In genomic region chr12:25250744-25251730, GRCh38 we compare ENCODE assay signal across 8 cellular contexts. TPM values are rescaled to one million over a fixed set of nuclear protein-coding genes. Genes with fewer than 3 reads are reported as not detected.
DNase-seq lines count a peak whose midpoint lies in the region; ATAC-seq and TF ChIP-seq lines count a peak whose summit lies in the region.

TSS of gene KRAS (minus strand) at chr12:25250929.

- TF ChIP-seq CTCF in MM.1S (IDR thresholded peaks at IDR 0.05; ENCODE audit: low read length) (no peak), fibroblast of villous mesenchyme (IDR thresholded peaks at IDR 0.05; ENCODE audit: insufficient read depth, low read depth, low read length) (no peak), neural cell (IDR thresholded peaks at IDR 0.05; ENCODE audit: poor library complexity, severe bottlenecking) (no peak)

- H3K4me1 Mint-ChIP-seq in stimulated activated naive CD8-positive, alpha-beta T cell treated with anti-CD3 and anti-CD28 coated beads, Interleukin-15, amount 100 ng/mL, for 72 hours, result peaks cover 51% of the 10 kb centered on the region

- H3K9me3 ChIP-seq in MM.1S (replicated peaks; ENCODE audit: insufficient read depth, low read length) (no peaks in the 10 kb centered on the region), neural cell (ENCODE audit: low read length) (no peaks in the 10 kb centered on the region)

- H3K36me3 ChIP-seq in MM.1S (replicated peaks; ENCODE audit: insufficient read depth, low read length) (no peaks in the 10 kb centered on the region), neural cell (ENCODE audit: insufficient read depth, low read length) (no peaks in the 10 kb centered on the region)

- H3K9me2 ChIP-seq in MM.1S (replicated peaks; ENCODE audit: insufficient read depth, low read length) (no peaks in the 10 kb centered on the region), neural cell (ENCODE audit: insufficient read depth, low read length) (no peaks in the 10 kb centered on the region)

- peak; percentile 50 for TF ChIP-seq EP300 in neural cell (conservative IDR thresholded peaks at IDR 0.05; ENCODE audit: poor library complexity, severe bottlenecking)

- H3K79me2 ChIP-seq in MM.1S (ENCODE audit: low read length), result peaks cover 42% of the 10 kb centered on the region
- H3K79me2 ChIP-seq in neural cell (replicated peaks; ENCODE audit: insufficient read depth, low read length), result peaks cover 26% of the 10 kb centered on the region

- no peak for TF ChIP-seq RAD21 in neural cell (conservative IDR thresholded peaks at IDR 0.05)

- peak within 1 kb of the TSS; percentile 54 for H2AFZ ChIP-seq in MM.1S (ENCODE audit: low read length)
- H2AFZ ChIP-seq in neural cell (ENCODE audit: low read depth, low read length), result peak within 1 kb of the TSS; percentile 62

- H3K4me2 ChIP-seq in MM.1S (ENCODE audit: low read depth, low read length), result peak within 1 kb of the TSS; percentile 71
- peak within 1 kb of the TSS; percentile 18 for H3K4me2 ChIP-seq in neural cell (ENCODE audit: low read length)

- H3K27ac ChIP-seq in MM.1S (ENCODE audit: low read length) (peak within 1 kb of the TSS; percentile 98), neural cell (ENCODE audit: low read length) (peak within 1 kb of the TSS; percentile 73)

- H3K27me3 ChIP-seq in MM.1S (replicated peaks; ENCODE audit: insufficient read depth, low read length) (no peaks in the 10 kb centered on the region), neural cell (ENCODE audit: insufficient read depth, low read depth, low read length) (peaks cover 5% of the 10 kb centered on the region)

- peak; percentile 93 for DNase-seq in G401 (ENCODE audit: low spot score)
- peak; percentile 97 for DNase-seq in HCEC 1CT
- DNase-seq in MM.1S, result peak; percentile 97
- peak; percentile 32 for DNase-seq in SIG-M5 (lab: John Stamatoyannopoulos, UW)
- peak; percentile 80 for DNase-seq in activated gamma-delta T cell (lab: John Stamatoyannopoulos, UW)
- DNase-seq in fibroblast of villous mesenchyme (ENCODE audit: low read depth), result peak; percentile 99
- DNase-seq in stimulated activated naive CD8-positive, alpha-beta T cell treated with anti-CD3 and anti-CD28 coated beads, Interleukin-15, amount 100 ng/mL, for 72 hours, result peak; percentile 85 to 91

- H3K4me1 ChIP-seq in MM.1S (ENCODE audit: low read length), result peaks cover 8% of the 10 kb centered on the region

- H3K27ac Mint-ChIP-seq in stimulated activated naive CD8-positive, alpha-beta T cell treated with anti-CD3 and anti-CD28 coated beads, Interleukin-15, amount 100 ng/mL, for 72 hours, result peak within 1 kb of the TSS; percentile 84 to 91

- H4K20me1 ChIP-seq in MM.1S (ENCODE audit: insufficient read depth, low read length), result 0 out of 2 replicates have a peak, but pooled peaks cover 5% of the 10 kb centered on the region
- H4K20me1 ChIP-seq in neural cell (ENCODE audit: insufficient read depth), result no peaks in the 10 kb centered on the region

- H3K4me3 ChIP-seq in MM.1S (ENCODE audit: low read length) (peak within 1 kb of the TSS; percentile 98), fibroblast of villous mesenchyme (ENCODE audit: low read depth, low read length) (peak within 1 kb of the TSS; percentile 91), neural cell (ENCODE audit: low read length) (peak within 1 kb of the TSS; percentile 95)

- in situ Hi-C loops in G401 (cut with HindIII; ENCODE audit: low sequenced_read_pairs), result no loop called here

- peak within 1 kb of the TSS; percentile 86 to 91 for H3K4me3 Mint-ChIP-seq in stimulated activated naive CD8-positive, alpha-beta T cell treated with anti-CD3 and anti-CD28 coated beads, Interleukin-15, amount 100 ng/mL, for 72 hours

- H3K27me3 Mint-ChIP-seq in stimulated activated naive CD8-positive, alpha-beta T cell treated with anti-CD3 and anti-CD28 coated beads, Interleukin-15, amount 100 ng/mL, for 72 hours, result peaks cover 9% of the 10 kb centered on the region

- peak; percentile 92 for ATAC-seq in stimulated activated naive CD8-positive, alpha-beta T cell treated with anti-CD3 and anti-CD28 coated beads, Interleukin-15, amount 100 ng/mL, for 72 hours

- H3F3A ChIP-seq in MM.1S (ENCODE audit: insufficient read depth, low read length) (peaks cover 14% of the 10 kb centered on the region), neural cell (ENCODE audit: insufficient read depth, low read length, poor library complexity, severe bottlenecking) (no peaks in the 10 kb centered on the region)

- H3K9ac ChIP-seq in MM.1S (ENCODE audit: low read length) (peak within 1 kb of the TSS; percentile 99), neural cell (ENCODE audit: low read length) (peak within 1 kb of the TSS; percentile 80)

- H3K9me3 Mint-ChIP-seq in stimulated activated naive CD8-positive, alpha-beta T cell treated with anti-CD3 and anti-CD28 coated beads, Interleukin-15, amount 100 ng/mL, for 72 hours, result peaks cover 0 to 7% of the 10 kb centered on the region in 2 donors

TF ChIP-seq in neural cell, 6 proteins besides CTCF, POLR2A, EP300 and RAD21:
- TF ChIP-seq POLR2AphosphoS5 (IDR thresholded peaks at IDR 0.05) (peak; percentile 79), TAF1 (IDR thresholded peaks at IDR 0.05; ENCODE audit: low read depth) (peak; percentile 57), EZH2 (IDR thresholded peaks at IDR 0.05; ENCODE audit: borderline replicate concordance, insufficient read depth, low read length, poor library complexity, severe bottlenecking) (no peak), REST (IDR thresholded peaks at IDR 0.05; ENCODE audit: borderline replicate concordance) (peak; percentile 68), MXI1 (conservative IDR thresholded peaks at IDR 0.05; ENCODE audit: poor library complexity, severe bottlenecking) (peak; percentile 55), SMC3 (conservative IDR thresholded peaks at IDR 0.05; ENCODE audit: poor library complexity) (peak; percentile 36)

RNA-seq across cellular contexts. Expression of gene KRAS, which starts in this region (rescaled TPM):
- 5.6 and 9.5 TPM in 2 replicates for total RNA-seq in G401 (2014; rRNA removed; shearing (Covaris generic))
- total RNA-seq in fibroblast of villous mesenchyme, result 15.1 and 19.9 TPM in 2 replicates
- 34.7 and 35.1 TPM in 2 replicates for polyA plus RNA-seq in neural cell
- 50.4 and 59.6 TPM in 2 replicates for polyA minus RNA-seq in neural cell

Comparison
In these comparisons a context has a peak if more than half of its experiments do, and no peak if none do; other contexts are left out.
1. Peak in every context shown above with its lines: DNase-seq, ATAC-seq, H3K4me3 ChIP-seq and H3K27ac ChIP-seq.
2. DNase-seq: peak in every context shown above with its lines; median percentile 99 in fibroblast of villous mesenchyme; 97 in HCEC 1CT; 97 in MM.1S; 93 in G401; 88 in stimulated activated naive CD8-positive, alpha-beta T cell treated with anti-CD3 and anti-CD28 coated beads, Interleukin-15, amount 100 ng/mL, for 72 hours; 80 in activated gamma-delta T cell; 32 in SIG-M5.